21 cellular contexts compared by ENCODE assay signal in genomic region chr6:80209434-80209833, GRCh38.
DNase-seq lines count a peak whose midpoint lies in the region; ATAC-seq lines count a peak whose summit lies in the region.
"Had no signal": no experiment of that assay in that cellular context is flagged by ENCODE, and none has a peak within 500 bp of the region (broad histone marks: within the 10 kb centered on the region; RNA-seq: fewer than 3 reads in every experiment).

No MANE protein-coding gene starts in this region.

- peak; percentile 19 to 55 for DNase-seq in NOMO-1 (lab: John Stamatoyannopoulos, UW; ENCODE audit: unreplicated experiment in 2 of 2)
- DNase-seq in inferior parietal cortex (ENCODE audit: extremely low spot score): no peak
- DNase-seq in hepatic stellate cell (ENCODE audit: low spot score): no peak
- no peak for DNase-seq in stimulated activated CD4-positive, alpha-beta T cell treated with anti-CD3 and anti-CD28 coated beads, Interleukin-12 subunit alpha, Interleukin-12 subunit beta, amount 100 ng/mL, for 4 hours
- DNase-seq in activated CD4-positive, alpha-beta T cell treated with anti-CD3 and anti-CD28 coated beads, Interleukin-2, amount 50 U/mL, for 1 hour: no peak
- DNase-seq: activated CD4-positive, alpha-beta memory T cell treated with anti-CD3 and anti-CD28 coated beads, Interleukin-2, amount 10 ng/mL, durations not matched to agents 7 days and 5 days; activated T-cell treated with anti-CD3 and anti-CD28 coated beads, Interleukin-2, amount 50 U/mL, for 4 hours; CD8-positive, alpha-beta T cell; colonic mucosa; DMS79 treated with DMSO at 0.1 percent for 48 hours; H7; hypothalamus; mesenchymal stem cell; MV-4-11; naive thymus-derived CD8-positive, alpha-beta T cell; NCI-H2029 had no signal

- peak; percentile 39 for ATAC-seq in GM18502 (IDR thresholded peaks at IDR 0.05; ENCODE audit: poor library complexity, unreplicated experiment)
- peak; percentile 44 for ATAC-seq in GM18909 (IDR thresholded peaks at IDR 0.05; ENCODE audit: poor library complexity, unreplicated experiment)
- ATAC-seq in HG03060 (IDR thresholded peaks at IDR 0.05; ENCODE audit: low read depth, unreplicated experiment): peak; percentile 35
- ATAC-seq: activated naive CD4-positive, alpha-beta T cell treated with anti-CD3 and anti-CD28 coated beads, Interleukin-2, amount 50 U/mL, for 72 hours; activated T-cell treated with anti-CD3 and anti-CD28 coated beads, Interleukin-2, amount 50 U/mL, for 4 hours; CD8-positive, alpha-beta T cell; naive thymus-derived CD8-positive, alpha-beta T cell; Right ventricle myocardium inferior had no signal

Comparison
In these comparisons a context has a peak if more than half of its experiments do, and no peak if none do; other contexts are left out.
1. DNase-seq: peak in NOMO-1 (2 of 2); none in inferior parietal cortex (single experiment), hepatic stellate cell (single experiment), stimulated activated CD4-positive, alpha-beta T cell treated with anti-CD3 and anti-CD28 coated beads, Interleukin-12 subunit alpha, Interleukin-12 subunit beta, amount 100 ng/mL, for 4 hours (single experiment) and activated CD4-positive, alpha-beta T cell treated with anti-CD3 and anti-CD28 coated beads, Interleukin-2, amount 50 U/mL, for 1 hour (single experiment).
2. Peak in every context shown above with its lines, with median percentiles within 50 percentile points of each other: ATAC-seq.